ENCODE assay signal across 21 cellular contexts in the genomic region with DNA sequence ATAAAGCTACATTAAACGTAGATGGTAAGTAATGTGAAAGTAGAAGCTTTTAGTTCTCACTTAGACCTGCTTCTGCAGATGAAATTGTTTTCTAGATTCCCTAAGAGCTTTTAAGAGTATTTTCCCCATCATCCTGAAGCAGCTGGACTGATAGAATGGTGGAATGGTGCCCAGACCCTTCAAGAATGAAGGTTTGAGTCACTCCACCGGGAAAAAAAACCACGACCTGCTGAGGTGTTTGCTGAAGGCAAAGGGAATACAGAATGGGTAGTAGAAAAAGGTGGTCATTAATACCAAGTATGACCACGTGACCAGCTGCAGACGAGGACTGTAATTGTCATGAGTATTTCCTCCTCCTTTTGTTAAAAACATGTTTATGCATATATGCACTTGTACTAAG.
A peak's percentile ranks its signal among the peaks of the same experiment; 100 is the strongest.
DNase-seq lines count a peak whose midpoint lies in the region; ATAC-seq, FAIRE-seq and TF ChIP-seq lines count a peak whose summit lies in the region.
"Had no signal": no experiment of that assay in that cellular context is flagged by ENCODE, and none has a peak within 500 bp of the region (broad histone marks: within the 10 kb centered on the region; RNA-seq: fewer than 3 reads in every experiment).

No MANE protein-coding gene starts in this region.

- peaks cover 4% of the 10 kb centered on the region for H3K4me1 Mint-ChIP-seq in progenitor cell of endocrine pancreas (ENCODE audit: low read depth)

- ATAC-seq in A549 (no peak), GM12878 (no peak), GM21423 (IDR thresholded peaks at IDR 0.05; ENCODE audit: unreplicated experiment) (no peak)
- ATAC-seq: CD8-positive, alpha-beta T cell had no signal

- H3K9me3 Mint-ChIP-seq in progenitor cell of endocrine pancreas (ENCODE audit: low read depth): peaks cover 4% of the 10 kb centered on the region

- CTCF ChIA-PET in A549 (lab: Yijun Ruan, JAX): no interaction called here
- CTCF ChIA-PET in GM12878 (lab: Yijun Ruan, JAX): no interaction called here

- in situ Hi-C loops in GM12878 (cut with MboI): no loop called here

- H3K9me3 ChIP-seq in A549 (no peaks in the 10 kb centered on the region), GM12878 (replicated peaks; ENCODE audit: control insufficient read depth, insufficient read depth, low read length) (no peaks in the 10 kb centered on the region), keratinocyte (ENCODE audit: control insufficient read depth, low read depth, low read length) (no peaks in the 10 kb centered on the region)
- H3K9me3 ChIP-seq: BLaER1 treated with 17β-estradiol and CSF1 and Interleukin-3, amounts not matched to agents 10 nM and 100 nM had no signal

- POLR2A ChIA-PET in A549 (lab: Yijun Ruan, JAX): no interaction called here
- POLR2A ChIA-PET in GM12878 (lab: Charles Lee): no interaction called here

- no TSS peak for BruUV-seq in GM12878 (replicated peaks; lab: Mats Ljungman, UMichigan)

- RAD21 ChIA-PET in GM12878 (lab: Charles Lee; ENCODE audit: unreplicated experiment): no interaction called here

- intact Hi-C loops in GM12878 (cut with micrococcal nuclease; ENCODE audit: unreplicated experiment): no loop called here

- no peaks in the 10 kb centered on the region for H3K9me1 ChIP-seq in keratinocyte (ENCODE audit: control insufficient read depth, extremely low read depth, insufficient read depth, low read length)

- FAIRE-seq in A549 (lab: Jason Lieb, UNC) (no peak), GM12878 (lab: Jason Lieb, UNC) (no peak), keratinocyte (lab: Jason Lieb, UNC) (peak; percentile 69)
- FAIRE-seq: GM19239 had no signal

- H3K27me3 ChIP-seq in GM12878 (replicated peaks in 1 of 2; ENCODE audit: control insufficient read depth in 2 of 2, insufficient read depth in 2 of 2, low read length in 1 of 2) (no peaks in the 10 kb centered on the region; a peak in 1 of 4 replicates), keratinocyte (ENCODE audit: control insufficient read depth, extremely low read depth, insufficient read depth, low read length) (no peaks in the 10 kb centered on the region)
- H3K27me3 ChIP-seq: BLaER1 treated with 17β-estradiol and CSF1 and Interleukin-3, amounts not matched to agents 10 nM and 100 nM had no signal

- no peak overlapping the region for H3K4me3 Mint-ChIP-seq in progenitor cell of endocrine pancreas (ENCODE audit: low read depth)
- H3K4me3 Mint-ChIP-seq: CD8-positive, alpha-beta T cell had no signal

- H3K4me3 ChIP-seq in A549 (no peak overlapping the region), GM12878 (no peak overlapping the region), keratinocyte (ENCODE audit: control insufficient read depth in 2 of 3, extremely low read depth in 1 of 3, insufficient read depth in 2 of 3, low read depth in 1 of 3, low read length in 3 of 3) (no peak overlapping the region)
- H3K4me3 ChIP-seq: BLaER1 treated with 17β-estradiol and CSF1 and Interleukin-3, amounts not matched to agents 10 nM and 100 nM had no signal

- dilution Hi-C loops in keratinocyte (cut with MboI; ENCODE audit: extremely low pct_ligation_motif_present, low sequenced_read_pairs): no loop called here

- H3K9ac ChIP-seq in GM12878 (ENCODE audit: control insufficient read depth, insufficient read depth, low read length): no peak overlapping the region
- no peak overlapping the region for H3K9ac ChIP-seq in keratinocyte (ENCODE audit: control insufficient read depth, extremely low read depth, insufficient read depth, low read length)
- H3K9ac ChIP-seq: BLaER1 treated with 17β-estradiol and CSF1 and Interleukin-3, amounts not matched to agents 10 nM and 100 nM had no signal

- DNase-seq in A549 (ENCODE audit: low read depth in 1 of 2, low spot score in 1 of 2) (no peak), NCI-H2029 (lab: John Stamatoyannopoulos, UW) (peak; percentile 76), GM12878 (ENCODE audit: low read depth, low spot score) (no peak), keratinocyte (ENCODE audit: low read depth, low spot score) (no peak), CD1c-positive myeloid dendritic cell (ENCODE audit: extremely low spot score) (no peak), progenitor cell of endocrine pancreas (ENCODE audit: low spot score, unreplicated experiment) (no peak)
- DNase-seq: CD8-positive, alpha-beta T cell; EL; GF-D8; Kasumi-1; MM.1S; NCI-H1048; NCI-H1436 treated with DMSO at 0.1 percent for 48 hours; NCI-H2081; NCI-H446 treated with DMSO at 0.1 percent for 48 hours; NCI-H526 treated with DMSO at 0.1 percent for 48 hours; OCI-M1; Right ventricle myocardium superior had no signal

- no peak for TF ChIP-seq EP300 in A549 (IDR thresholded peaks at IDR 0.05)
- no peak for TF ChIP-seq EP300 in GM12878 (IDR thresholded peaks at IDR 0.05; ENCODE audit: borderline replicate concordance in 1 of 2, control insufficient read depth in 1 of 2, low read depth in 2 of 2, low read length in 2 of 2)

- H3K27ac ChIP-seq in A549: no peak overlapping the region
- H3K27ac ChIP-seq in GM12878 (ENCODE audit: control insufficient read depth, insufficient read depth): no peak overlapping the region
- H3K27ac ChIP-seq in keratinocyte (ENCODE audit: control insufficient read depth, insufficient read depth, low read length): no peak overlapping the region
- H3K27ac ChIP-seq: BLaER1 treated with 17β-estradiol and CSF1 and Interleukin-3, amounts not matched to agents 10 nM and 100 nM had no signal

- SMC1A ChIA-PET in GM12878 (lab: Charles Lee; ENCODE audit: uncharacterized antibody, unreplicated experiment): no interaction called here

- no peaks in the 10 kb centered on the region for H3K4me1 ChIP-seq in A549
- H3K4me1 ChIP-seq in GM12878 (ENCODE audit: control insufficient read depth, insufficient read depth, low read length): no peaks in the 10 kb centered on the region
- peaks cover 45% of the 10 kb centered on the region for H3K4me1 ChIP-seq in keratinocyte (ENCODE audit: control insufficient read depth, extremely low read depth, insufficient read depth, low read length)
- H3K4me1 ChIP-seq: BLaER1 treated with 17β-estradiol and CSF1 and Interleukin-3, amounts not matched to agents 10 nM and 100 nM had no signal

- no peak for TF ChIP-seq RAD21 in A549 (conservative IDR thresholded peaks at IDR 0.05 in 1 of 2, IDR thresholded peaks at IDR 0.05 in 1 of 2)
- TF ChIP-seq RAD21 in GM12878 (IDR thresholded peaks at IDR 0.05; ENCODE audit: insufficient read depth, low read depth, low read length): no peak

- H3K27ac Mint-ChIP-seq in progenitor cell of endocrine pancreas: no peak overlapping the region
- H3K27ac Mint-ChIP-seq: CD8-positive, alpha-beta T cell had no signal

- no peaks in the 10 kb centered on the region for H3K36me3 ChIP-seq in GM12878 (ENCODE audit: control insufficient read depth in 2 of 2, insufficient read depth in 2 of 2, low read length in 1 of 2)
- H3K36me3 ChIP-seq in keratinocyte (ENCODE audit: control insufficient read depth in 2 of 2, extremely low read depth in 1 of 2, insufficient read depth in 2 of 2, low read length in 2 of 2): no peaks in the 10 kb centered on the region
- H3K36me3 ChIP-seq: BLaER1 treated with 17β-estradiol and CSF1 and Interleukin-3, amounts not matched to agents 10 nM and 100 nM had no signal

- H3K79me2 ChIP-seq in GM12878 (ENCODE audit: control insufficient read depth, insufficient read depth, low read length): no peaks in the 10 kb centered on the region
- H3K79me2 ChIP-seq in keratinocyte (ENCODE audit: control insufficient read depth, insufficient read depth, low read length): no peaks in the 10 kb centered on the region

- H3K27me3 Mint-ChIP-seq in progenitor cell of endocrine pancreas: no peaks in the 10 kb centered on the region

- H4K20me1 ChIP-seq in GM12878 (ENCODE audit: control insufficient read depth, insufficient read depth) (no peaks in the 10 kb centered on the region), keratinocyte (ENCODE audit: control insufficient read depth, extremely low read depth, insufficient read depth, low read length) (no peaks in the 10 kb centered on the region)
- H4K20me1 ChIP-seq: BLaER1 treated with 17β-estradiol and CSF1 and Interleukin-3, amounts not matched to agents 10 nM and 100 nM had no signal

- H3K4me2 ChIP-seq in A549 (no peak overlapping the region), GM12878 (ENCODE audit: control insufficient read depth, insufficient read depth) (no peak overlapping the region), keratinocyte (ENCODE audit: control insufficient read depth, extremely low read depth, insufficient read depth, low read depth, low read length) (no peak overlapping the region)
- H3K4me2 ChIP-seq: BLaER1 treated with 17β-estradiol and CSF1 and Interleukin-3, amounts not matched to agents 10 nM and 100 nM had no signal

- H2AFZ ChIP-seq in GM12878 (ENCODE audit: control insufficient read depth, low read depth, low read length): no peak overlapping the region
- no peak overlapping the region for H2AFZ ChIP-seq in keratinocyte (ENCODE audit: control insufficient read depth, low read length)

- TF ChIP-seq POLR2A in A549 (IDR thresholded peaks at IDR 0.05; ENCODE audit: low read length): no peak
- no peak for TF ChIP-seq POLR2A in GM12878 (IDR thresholded peaks at IDR 0.05; ENCODE audit: low read depth, low read length)

- TF ChIP-seq CTCF in A549 (IDR thresholded peaks at IDR 0.05) (no peak), GM12878 (IDR thresholded peaks at IDR 0.05 in 2 of 3, conservative IDR thresholded peaks at IDR 0.05 in 1 of 3; ENCODE audit: control insufficient read depth in 2 of 3, extremely low read depth in 1 of 3, insufficient read depth in 1 of 3, low read depth in 3 of 3, low read length in 3 of 3) (no peak), keratinocyte (optimal IDR thresholded peaks at IDR 0.05 in 1 of 3, IDR thresholded peaks at IDR 0.05 in 1 of 3, conservative IDR thresholded peaks at IDR 0.05 in 1 of 3; ENCODE audit: extremely low read depth in 1 of 3, insufficient read depth in 2 of 3, low read length in 3 of 3) (no peak), progenitor cell of endocrine pancreas (IDR thresholded peaks at IDR 0.05; ENCODE audit: unreplicated experiment) (no peak)

- no peaks in the 10 kb centered on the region for H3K36me3 Mint-ChIP-seq in progenitor cell of endocrine pancreas (ENCODE audit: insufficient read depth)
- H3K36me3 Mint-ChIP-seq: CD8-positive, alpha-beta T cell had no signal

- WGBS in A549 (ENCODE audit: missing lambda C conversion rate): 2% methylated on average over 5 of the region's 5 CpGs
- 0% methylated on average over 5 of the region's 5 CpGs for WGBS in GM12878 (ENCODE audit: insufficient coverage, insufficient replicate concordance, low lambda C conversion rate, missing lambda C conversion rate)

TF ChIP-seq in GM12878, 131 proteins besides CTCF, POLR2A, EP300 and RAD21:
- TF ChIP-seq BACH1 (IDR thresholded peaks at IDR 0.05; ENCODE audit: borderline replicate concordance): no peak
- no peak for TF ChIP-seq ZSCAN29 (IDR thresholded peaks at IDR 0.05)
- 0 out of 2 replicates have a peak, but pooled peaks have one; percentile 21 for TF ChIP-seq RAD51 (IDR thresholded peaks at IDR 0.05)
TF ChIP-seq in GM12878: peak in this region for 1.
